In the genomic region with DNA sequence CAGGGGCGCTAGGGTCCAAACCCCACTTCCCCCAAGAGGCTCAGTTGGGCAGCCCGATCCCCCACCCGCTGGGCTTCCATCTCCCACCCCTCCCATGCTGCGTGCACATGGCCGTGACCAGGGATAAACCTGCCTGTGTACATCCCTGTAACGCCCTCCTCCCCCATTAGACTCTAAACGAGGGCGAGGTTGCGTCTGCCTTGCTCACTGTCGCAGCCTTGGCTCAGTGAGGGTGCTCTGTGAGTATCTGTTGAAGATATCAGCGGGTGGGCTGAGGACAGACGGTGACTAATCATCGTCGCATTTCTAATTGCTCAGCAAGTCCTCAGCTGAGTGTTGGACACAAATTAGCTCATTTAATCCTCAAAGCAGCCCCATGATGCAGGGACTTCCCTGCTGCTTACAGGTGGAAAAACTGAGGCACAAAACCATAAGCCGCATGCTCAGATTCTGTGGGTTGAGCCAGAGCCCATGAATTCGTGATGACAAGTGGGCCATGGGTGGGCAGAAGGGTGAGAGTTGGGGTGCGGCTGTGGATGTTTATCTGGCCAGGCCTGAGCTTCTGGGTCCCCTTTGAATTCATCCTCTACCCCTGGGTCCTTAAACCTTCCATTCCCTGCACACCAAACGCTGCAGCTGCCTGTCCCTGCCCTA, we compare ENCODE assay signal across 12 cellular contexts. TPM values are rescaled to one million over a fixed set of nuclear protein-coding genes. Genes with fewer than 3 reads are reported as not detected.
DNase-seq lines count a peak whose midpoint lies in the region; ATAC-seq and TF ChIP-seq lines count a peak whose summit lies in the region.
"Had no signal": no experiment of that assay in that cellular context is flagged by ENCODE, and none has a peak within 500 bp of the region (broad histone marks: within the 10 kb centered on the region; RNA-seq: fewer than 3 reads in every experiment).

No MANE protein-coding gene starts in this region.

- peak overlapping the region in 1 of 11 experiments; percentile 20; a peak in 1 of 22 replicates for H3K9ac ChIP-seq in BLaER1 treated with 17β-estradiol and CSF1 and Interleukin-3, amounts not matched to agents 10 nM and 100 nM
- H3K9ac ChIP-seq: parathyroid adenoma had no signal

- H3K4me3 Mint-ChIP-seq in brain (peak overlapping the region in 2 of 5 experiments; percentile 26 to 66), immature natural killer cell (no peak overlapping the region)
- H3K4me3 Mint-ChIP-seq: dendritic cell treated with granulocyte-macrophage colony-stimulating factor and Interleukin-4, amounts not matched to agents 40 ng/mL and 50 ng/mL, for 4 days had no signal

- H3K9me3 Mint-ChIP-seq in brain (no peaks in the 10 kb centered on the region), immature natural killer cell (no peaks in the 10 kb centered on the region)
- H3K9me3 Mint-ChIP-seq: dendritic cell treated with granulocyte-macrophage colony-stimulating factor and Interleukin-4, amounts not matched to agents 40 ng/mL and 50 ng/mL, for 4 days had no signal

- peak overlapping the region in 9 of 11 experiments; percentile 12 to 55 (median 33); a peak in 13 of 22 replicates for H3K4me2 ChIP-seq in BLaER1 treated with 17β-estradiol and CSF1 and Interleukin-3, amounts not matched to agents 10 nM and 100 nM
- H3K4me2 ChIP-seq in osteoblast (ENCODE audit: insufficient read depth, low read length), result no peak overlapping the region

- H3K4me1 Mint-ChIP-seq in brain, result peaks cover 36% of the 10 kb centered on the region
- H3K4me1 Mint-ChIP-seq in immature natural killer cell, result no peaks in the 10 kb centered on the region

- H3K36me3 ChIP-seq in BLaER1 treated with 17β-estradiol and CSF1 and Interleukin-3, amounts not matched to agents 10 nM and 100 nM, result no peaks in the 10 kb centered on the region
- no peaks in the 10 kb centered on the region for H3K36me3 ChIP-seq in osteoblast (ENCODE audit: insufficient read depth, low read length)

- DNase-seq in HUDEP-2 (lab: John Stamatoyannopoulos, UW; ENCODE audit: unreplicated experiment in 76 of 76) (peak in 70 of 76 experiments; percentile 13 to 92 (median 54)), osteoblast (ENCODE audit: insufficient read length, low spot score, missing footprints) (peak; percentile 80), NCI-H774 (lab: John Stamatoyannopoulos, UW) (no peak), immature natural killer cell (no peak), NCI-H2081 (lab: John Stamatoyannopoulos, UW) (no peak)
- DNase-seq: activated CD4-positive, alpha-beta T cell treated with anti-CD3 and anti-CD28 coated beads, Interleukin-2, amount 50 U/mL, for 1 hour; NCI-H526 had no signal

- H3K27ac Mint-ChIP-seq in brain, result peak overlapping the region; percentile 70 to 93 (median 89)
- no peak overlapping the region for H3K27ac Mint-ChIP-seq in immature natural killer cell
- H3K27ac Mint-ChIP-seq: dendritic cell treated with granulocyte-macrophage colony-stimulating factor and Interleukin-4, amounts not matched to agents 40 ng/mL and 50 ng/mL, for 4 days had no signal

- H2AFZ ChIP-seq in osteoblast (ENCODE audit: low read length), result no peak overlapping the region
- H2AFZ ChIP-seq: parathyroid adenoma had no signal

- H3K27me3 Mint-ChIP-seq in brain (peaks cover 15% of the 10 kb centered on the region), immature natural killer cell (ENCODE audit: low read depth in 3 of 3) (peaks cover 0 to 2% (median 2%) of the 10 kb centered on the region in 3 donors)
- H3K27me3 Mint-ChIP-seq: dendritic cell treated with granulocyte-macrophage colony-stimulating factor and Interleukin-4, amounts not matched to agents 40 ng/mL and 50 ng/mL, for 4 days had no signal

- peaks cover 0 to 4% (median 0%) of the 10 kb centered on the region in 11 experiments; a peak in 1 of 22 replicates for H4K20me1 ChIP-seq in BLaER1 treated with 17β-estradiol and CSF1 and Interleukin-3, amounts not matched to agents 10 nM and 100 nM
- H4K20me1 ChIP-seq in osteoblast (ENCODE audit: insufficient read depth, low read length), result no peaks in the 10 kb centered on the region

- H3K9me3 ChIP-seq in BLaER1 treated with 17β-estradiol and CSF1 and Interleukin-3, amounts not matched to agents 10 nM and 100 nM (replicated peaks in 1 of 11), result no peaks in the 10 kb centered on the region
- no peaks in the 10 kb centered on the region for H3K9me3 ChIP-seq in osteoblast (ENCODE audit: low read depth, low read length)

- peaks cover 16 to 45% (median 31%) of the 10 kb centered on the region in 10 experiments; a peak in 19 of 20 replicates for H3K4me1 ChIP-seq in BLaER1 treated with 17β-estradiol and CSF1 and Interleukin-3, amounts not matched to agents 10 nM and 100 nM
- peaks cover 3% of the 10 kb centered on the region for H3K4me1 ChIP-seq in osteoblast (ENCODE audit: insufficient read depth, low read length)
- H3K4me1 ChIP-seq: parathyroid adenoma had no signal

- ATAC-seq in GM18502 (IDR thresholded peaks at IDR 0.05; ENCODE audit: poor library complexity, unreplicated experiment), result no peak

- no peaks in the 10 kb centered on the region for H3K27me3 ChIP-seq in BLaER1 treated with 17β-estradiol and CSF1 and Interleukin-3, amounts not matched to agents 10 nM and 100 nM
- H3K27me3 ChIP-seq in osteoblast (ENCODE audit: insufficient read depth, low read length), result no peaks in the 10 kb centered on the region

- H3K79me2 ChIP-seq in osteoblast (ENCODE audit: insufficient read depth, low read length), result no peaks in the 10 kb centered on the region
- H3K79me2 ChIP-seq: parathyroid adenoma had no signal

- no peak overlapping the region for H3K27ac ChIP-seq in BLaER1 treated with 17β-estradiol and CSF1 and Interleukin-3, amounts not matched to agents 10 nM and 100 nM
- no peak overlapping the region for H3K27ac ChIP-seq in osteoblast (ENCODE audit: low read depth, low read length)
- H3K27ac ChIP-seq: parathyroid adenoma had no signal

- H3K36me3 Mint-ChIP-seq in brain (no peaks in the 10 kb centered on the region), immature natural killer cell (no peaks in the 10 kb centered on the region)

- TF ChIP-seq CTCF in brain (conservative IDR thresholded peaks at IDR 0.05) (no peak), osteoblast (IDR thresholded peaks at IDR 0.05; ENCODE audit: extremely low read depth, low read depth, low read length) (no peak)

- no peak overlapping the region for H3K4me3 ChIP-seq in BLaER1 treated with 17β-estradiol and CSF1 and Interleukin-3, amounts not matched to agents 10 nM and 100 nM
- H3K4me3 ChIP-seq in osteoblast (ENCODE audit: insufficient read depth, low read length), result no peak overlapping the region

RNA-seq across cellular contexts. Expression of gene FBLN2, which starts 26.0 kb away (rescaled TPM):
- polyA plus RNA-seq in brain (ENCODE audit: insufficient read depth, low read depth, low replicate concordance), result 3.6 TPM
- 46.0 and 54.6 TPM in 2 replicates for total RNA-seq in osteoblast
- polyA plus RNA-seq in immature natural killer cell, result 1 to 10 TPM; 1.8 to 2.5 (median 2.2) TPM

Comparison
In these comparisons a context has a peak if more than half of its experiments do, and no peak if none do; other contexts are left out.
1. DNase-seq: peak in HUDEP-2 (70 of 76) and osteoblast (single experiment); none in NCI-H774 (single experiment), immature natural killer cell (0 of 3) and NCI-H2081 (0 of 2).
2. H3K27ac Mint-ChIP-seq: peak in brain (5 of 5); none in immature natural killer cell (0 of 6).